In genomic region chrX:132957211-132958085, GRCh38 we compare ENCODE assay signal across 9 cellular contexts. TPM values are rescaled to one million over a fixed set of nuclear protein-coding genes. Genes with fewer than 3 reads are reported as not detected.
DNase-seq lines count a peak whose midpoint lies in the region; ATAC-seq, FAIRE-seq and TF ChIP-seq lines count a peak whose summit lies in the region.
"Had no signal": no experiment of that assay in that cellular context is flagged by ENCODE, and none has a peak within 500 bp of the region (broad histone marks: within the 10 kb centered on the region; RNA-seq: fewer than 3 reads in every experiment).

No MANE protein-coding gene starts in this region.

- intact Hi-C loops in spleen (cut with DNase I; ENCODE audit: low total_unique reads): no loop called here

- peak; percentile 16 for DNase-seq in NCI-H2227 (lab: John Stamatoyannopoulos, UW; ENCODE audit: unreplicated experiment)
- no peak for DNase-seq in NCI-H2227 treated with DMSO at 0.1 percent for 48 hours (lab: John Stamatoyannopoulos, UW)
- no peak for DNase-seq in iPS DF 6.9 (ENCODE audit: low read depth, low spot score)
- DNase-seq in spleen: peak; percentile 66
- DNase-seq in globus pallidus (ENCODE audit: low spot score): no peak
- no peak for DNase-seq in small intestine

- peaks cover 25% of the 10 kb centered on the region for H3K27me3 Mint-ChIP-seq in activated T-helper 17 cell treated with anti-CD3 and anti-CD28 coated beads, Interleukin-2, amount 50 U/mL, for 72 hours

- H3K4me1 ChIP-seq in iPS DF 6.9 (ENCODE audit: control insufficient read depth, insufficient read depth, low read length) (peaks cover 4% of the 10 kb centered on the region; the same call in 1 of the 2 replicates), spleen (peaks cover 0 to 28% (median 17%) of the 10 kb centered on the region in 6 donors), small intestine (ENCODE audit: control insufficient read depth in 2 of 2, insufficient read depth in 1 of 2, low read depth in 1 of 2, low read length in 1 of 2) (no peaks in the 10 kb centered on the region)

- peak overlapping the region; percentile 41 for H3K4me3 Mint-ChIP-seq in activated T-helper 17 cell treated with anti-CD3 and anti-CD28 coated beads, Interleukin-2, amount 50 U/mL, for 72 hours

- H3K27me3 ChIP-seq in iPS DF 6.9 (ENCODE audit: control insufficient read depth, insufficient read depth, low read length): peaks cover 36% of the 10 kb centered on the region
- peaks cover 0 to 57% (median 41%) of the 10 kb centered on the region in 7 donors for H3K27me3 ChIP-seq in spleen (replicated peaks in 1 of 7)
- H3K27me3 ChIP-seq in small intestine (ENCODE audit: control insufficient read depth in 2 of 2, insufficient read depth in 2 of 2, low read length in 2 of 2): peaks cover 3 to 6% of the 10 kb centered on the region in 2 donors

- no CpG with 5 or more reads among the region's 87 CpGs for WGBS in iPS DF 6.9 (ENCODE audit: insufficient coverage, insufficient read length)
- WGBS in spleen, 5 donors: 2 to 53% (median 4%) methylated on average over 17 to 87 of the region's 87 CpGs
- WGBS in small intestine, 3 donors: 2 to 44% (median 15%) methylated on average over 28 to 87 of the region's 87 CpGs

- no peaks in the 10 kb centered on the region for H3K9me3 ChIP-seq in iPS DF 6.9 (ENCODE audit: control insufficient read depth, insufficient read depth, low read length)
- H3K9me3 ChIP-seq in spleen: no peaks in the 10 kb centered on the region
- H3K9me3 ChIP-seq in small intestine (ENCODE audit: control insufficient read depth, low read depth): no peaks in the 10 kb centered on the region

- no peak overlapping the region for H3K27ac Mint-ChIP-seq in activated T-helper 17 cell treated with anti-CD3 and anti-CD28 coated beads, Interleukin-2, amount 50 U/mL, for 72 hours

- H3K9me3 Mint-ChIP-seq in activated T-helper 17 cell treated with anti-CD3 and anti-CD28 coated beads, Interleukin-2, amount 50 U/mL, for 72 hours: no peaks in the 10 kb centered on the region

- H3K4me1 Mint-ChIP-seq in activated T-helper 17 cell treated with anti-CD3 and anti-CD28 coated beads, Interleukin-2, amount 50 U/mL, for 72 hours: no peaks in the 10 kb centered on the region

- H3K4me3 ChIP-seq in iPS DF 6.9 (ENCODE audit: low read length): peak overlapping the region; percentile 28; the same call in 1 of the 2 replicates
- peak overlapping the region in 6 of 8 donors; percentile 21 to 64 (median 26) for H3K4me3 ChIP-seq in spleen
- H3K4me3 ChIP-seq in small intestine (ENCODE audit: low read depth in 1 of 2, low read length in 2 of 2): no peak overlapping the region

- no peaks in the 10 kb centered on the region for H3K36me3 Mint-ChIP-seq in activated T-helper 17 cell treated with anti-CD3 and anti-CD28 coated beads, Interleukin-2, amount 50 U/mL, for 72 hours (ENCODE audit: low read depth)

- no peak for ATAC-seq in activated T-helper 17 cell treated with anti-CD3 and anti-CD28 coated beads, Interleukin-2, amount 50 U/mL, for 72 hours (replicated peaks)
- no peak for ATAC-seq in HG03097 (IDR thresholded peaks at IDR 0.05; ENCODE audit: low FRiP score, unreplicated experiment)

- TF ChIP-seq CTCF in spleen (IDR thresholded peaks at IDR 0.05 in 8 of 11, conservative IDR thresholded peaks at IDR 0.05 in 3 of 11): no peak

- H3K36me3 ChIP-seq in iPS DF 6.9 (ENCODE audit: control insufficient read depth, insufficient read depth, low read length): no peaks in the 10 kb centered on the region
- H3K36me3 ChIP-seq in spleen: no peaks in the 10 kb centered on the region
- H3K36me3 ChIP-seq in small intestine (ENCODE audit: control insufficient read depth in 2 of 2, insufficient read depth in 2 of 2, low read length in 2 of 2): no peaks in the 10 kb centered on the region

- TF ChIP-seq POLR2A in spleen (IDR thresholded peaks at IDR 0.05): no peak

- FAIRE-seq in small intestine (lab: Jason Lieb, UNC): no peak

- H3K27ac ChIP-seq in iPS DF 6.9 (ENCODE audit: low read length) (no peak overlapping the region), spleen (no peak overlapping the region), small intestine (ENCODE audit: low read depth in 1 of 2, low read length in 1 of 2) (no peak overlapping the region)

RNA-seq across cellular contexts. Expression of gene HS6ST2, which starts 1.0 kb away (rescaled TPM):
- total RNA-seq in activated T-helper 17 cell treated with anti-CD3 and anti-CD28 coated beads, Interleukin-2, amount 50 U/mL, for 72 hours: under 1 TPM; 0.08 to 0.19 TPM
- under 1 TPM in 1 of 7 donors, not detected in 6; 0.20 TPM for total RNA-seq in spleen
- polyA plus RNA-seq in spleen: under 1 TPM in 2 of 3 donors, not detected in 1; 0.02 to 0.09 TPM
- under 1 TPM in 1 of 3 donors, not detected in 2; 0.12 TPM for polyA plus RNA-seq in small intestine
- polyA plus RNA-seq: AG04450 had no signal

Comparison
In these comparisons a context has a peak if more than half of its experiments do, and no peak if none do; other contexts are left out.
1. DNase-seq: peak in NCI-H2227 (single experiment) and spleen (single experiment); none in NCI-H2227 treated with DMSO at 0.1 percent for 48 hours (single experiment), iPS DF 6.9 (single experiment), globus pallidus (single experiment) and small intestine (single experiment).
2. H3K4me3 ChIP-seq: peak in iPS DF 6.9 (single experiment) and spleen (6 of 8); none in small intestine (0 of 2).